Comparison of ENCODE assay signal across 1 cellular context in genomic region chr4:102354671-102355454, GRCh38.
TF ChIP-seq lines count a peak whose summit lies in the region.

No MANE protein-coding gene starts in this region.

TF ChIP-seq in HEK293, 187 proteins besides CTCF, POLR2A, EP300 and RAD21 (continued from another document):
- TF ChIP-seq ZBTB44 (tag by site-specific recombination; IDR thresholded peaks at IDR 0.05): peak; percentile 84
